In the genomic region with DNA sequence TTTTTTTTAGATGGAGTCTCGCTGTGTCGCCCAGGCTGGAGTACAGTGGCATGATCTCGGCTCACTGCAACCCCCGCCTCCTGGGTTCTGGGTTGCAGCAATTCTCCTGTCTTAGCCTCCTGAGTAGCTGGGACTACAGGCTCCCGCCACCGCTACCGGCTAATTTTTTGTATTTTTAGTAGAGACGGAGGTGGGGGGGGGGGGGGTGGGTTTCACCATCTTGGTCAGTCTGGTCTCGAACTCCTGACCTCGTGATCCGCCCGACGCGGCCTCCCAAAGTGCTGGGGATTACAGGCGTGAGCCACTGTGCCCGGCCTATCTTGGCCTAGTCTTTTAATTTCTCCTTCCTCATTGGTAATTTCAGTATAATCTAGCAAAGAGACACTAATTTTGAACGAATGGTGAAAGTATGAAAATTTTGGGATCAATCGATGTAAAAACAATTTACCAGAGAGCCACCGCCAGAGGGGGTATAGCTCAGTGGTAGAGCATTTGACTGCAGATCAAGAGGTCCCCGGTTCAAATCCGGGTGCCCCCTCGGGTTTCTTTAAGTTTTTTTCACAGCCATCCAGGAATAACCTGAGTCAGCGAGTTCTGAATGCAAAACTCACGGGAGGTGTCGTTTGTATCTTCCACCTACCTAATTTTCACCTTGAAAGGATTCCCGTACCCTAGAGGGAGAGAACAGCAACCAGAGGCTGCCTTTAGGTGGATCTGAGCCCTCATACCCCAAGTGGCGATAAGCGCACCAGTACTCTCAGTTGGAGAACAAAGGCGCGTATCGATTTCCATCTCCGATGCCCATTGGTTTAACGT, we compare ENCODE assay signal across 1 cellular context.
TF ChIP-seq lines count a peak whose summit lies in the region.

No MANE protein-coding gene starts in this region.

TF ChIP-seq in endothelial cell of umbilical vein, 7 proteins besides CTCF, POLR2A, EP300 and RAD21:
- TF ChIP-seq GATA2 (IDR thresholded peaks at IDR 0.05; ENCODE audit: insufficient read depth, insufficient read length, low read depth, low read length) = no peak
- TF ChIP-seq POLR2AphosphoS5 (IDR thresholded peaks at IDR 0.05; ENCODE audit: insufficient read depth, low read depth, low read length) = no peak
- TF ChIP-seq JUN (IDR thresholded peaks at IDR 0.05; ENCODE audit: borderline replicate concordance, insufficient read depth, insufficient read length, low read depth) = no peak
- no peak for TF ChIP-seq EZH2 (IDR thresholded peaks at IDR 0.05; ENCODE audit: borderline replicate concordance, low read depth, low read length, severe bottlenecking)
- TF ChIP-seq, protein P1, sequence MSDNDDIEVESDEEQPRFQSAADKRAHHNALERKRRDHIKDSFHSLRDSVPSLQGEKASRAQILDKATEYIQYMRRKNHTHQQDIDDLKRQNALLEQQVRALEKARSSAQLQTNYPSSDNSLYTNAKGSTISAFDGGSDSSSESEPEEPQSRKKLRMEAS (IDR thresholded peaks at IDR 0.05; ENCODE audit: insufficient read depth, insufficient read length) = no peak
- TF ChIP-seq MYC (IDR thresholded peaks at IDR 0.05; ENCODE audit: low read depth, low read length) = no peak
- TF ChIP-seq FOS (IDR thresholded peaks at IDR 0.05; ENCODE audit: borderline replicate concordance, insufficient read depth, low read length) = no peak
